Comparison of ENCODE assay signal across 8 cellular contexts in the genomic region with DNA sequence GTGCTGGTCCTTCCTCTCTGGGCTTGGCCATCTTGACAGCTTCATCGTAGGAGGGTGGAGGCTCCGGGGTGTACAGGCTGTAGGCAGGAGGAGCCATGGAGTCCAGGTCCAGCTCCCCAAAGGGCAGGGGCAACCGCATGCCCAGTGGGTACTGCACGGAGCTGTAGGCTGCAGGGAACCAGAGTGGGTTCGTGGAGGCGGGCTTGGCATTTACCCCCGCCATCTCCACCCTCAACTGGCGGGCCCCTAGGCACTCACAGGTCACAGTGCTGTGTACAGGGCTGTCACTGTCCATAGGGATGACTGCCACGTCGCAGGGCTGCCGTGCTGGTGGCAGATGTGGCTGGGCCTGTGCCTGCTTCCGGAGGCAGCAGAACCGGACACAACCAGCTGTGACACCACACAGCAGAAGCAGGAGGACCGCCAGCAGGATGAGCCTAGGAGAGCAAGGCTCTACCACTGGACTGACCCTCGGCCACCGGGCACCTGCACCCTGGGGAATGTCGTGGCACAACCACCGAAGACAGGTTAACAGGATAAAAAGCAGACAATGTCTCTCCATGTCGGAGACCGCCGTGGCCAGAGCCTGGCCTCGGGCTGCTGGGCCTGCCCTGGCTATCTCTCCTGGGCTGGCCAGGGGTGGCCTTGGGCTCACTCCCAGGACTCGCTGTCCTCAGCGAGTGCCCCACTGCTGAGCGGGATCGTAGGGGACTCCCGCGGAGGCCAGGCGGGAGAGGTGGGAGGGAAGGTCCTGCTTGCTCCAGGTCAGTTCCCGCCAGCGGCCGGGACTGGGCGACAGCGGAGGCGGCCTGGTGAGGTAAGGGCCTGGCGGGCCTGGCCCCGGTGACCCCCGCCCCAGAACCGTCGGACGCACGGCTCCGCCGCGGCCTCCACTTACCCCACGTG. TPM values are rescaled to one million over a fixed set of nuclear protein-coding genes. Genes with fewer than 3 reads are reported as not detected.
A peak's percentile ranks its signal among the peaks of the same experiment; 100 is the strongest.
DNase-seq lines count a peak whose midpoint lies in the region; ATAC-seq and TF ChIP-seq lines count a peak whose summit lies in the region.

No MANE protein-coding gene starts in this region.

- H3K9me3 Mint-ChIP-seq in dendritic cell treated with granulocyte-macrophage colony-stimulating factor and Interleukin-4, amounts not matched to agents 40 ng/mL and 50 ng/mL, for 4 days = no peaks in the 10 kb centered on the region
- H3K9me3 Mint-ChIP-seq in naive thymus-derived CD4-positive, alpha-beta T cell = no peaks in the 10 kb centered on the region

- no peaks in the 10 kb centered on the region for H3K36me3 ChIP-seq in ACC112 (ENCODE audit: insufficient read depth, low read length)
- no peaks in the 10 kb centered on the region for H3K36me3 ChIP-seq in naive thymus-derived CD4-positive, alpha-beta T cell (ENCODE audit: control insufficient read depth in 2 of 3, insufficient read depth in 3 of 3, low read length in 3 of 3)

- peaks cover 39% of the 10 kb centered on the region for H3K27me3 Mint-ChIP-seq in dendritic cell treated with granulocyte-macrophage colony-stimulating factor and Interleukin-4, amounts not matched to agents 40 ng/mL and 50 ng/mL, for 4 days
- peaks cover 0 to 5% (median 0%) of the 10 kb centered on the region in 5 donors for H3K27me3 Mint-ChIP-seq in naive thymus-derived CD4-positive, alpha-beta T cell

- peak overlapping the region; percentile 70 for H3K4me3 Mint-ChIP-seq in dendritic cell treated with granulocyte-macrophage colony-stimulating factor and Interleukin-4, amounts not matched to agents 40 ng/mL and 50 ng/mL, for 4 days
- H3K4me3 Mint-ChIP-seq in naive thymus-derived CD4-positive, alpha-beta T cell = peak overlapping the region in 9 of 10 donors; percentile 37 to 63 (median 49)

- H3K36me3 Mint-ChIP-seq in dendritic cell treated with granulocyte-macrophage colony-stimulating factor and Interleukin-4, amounts not matched to agents 40 ng/mL and 50 ng/mL, for 4 days (ENCODE audit: low read depth) = no peaks in the 10 kb centered on the region
- H3K36me3 Mint-ChIP-seq in naive thymus-derived CD4-positive, alpha-beta T cell = no peaks in the 10 kb centered on the region

- H3K27ac ChIP-seq in ACC112 (ENCODE audit: low read depth, low read length) = no peak overlapping the region
- no peak overlapping the region for H3K27ac ChIP-seq in naive thymus-derived CD4-positive, alpha-beta T cell (ENCODE audit: low read depth, low read length)

- peak overlapping the region; percentile 22 for H3K27ac Mint-ChIP-seq in dendritic cell treated with granulocyte-macrophage colony-stimulating factor and Interleukin-4, amounts not matched to agents 40 ng/mL and 50 ng/mL, for 4 days
- H3K27ac Mint-ChIP-seq in naive thymus-derived CD4-positive, alpha-beta T cell = no peak overlapping the region

- H3K9me3 ChIP-seq in naive thymus-derived CD4-positive, alpha-beta T cell (ENCODE audit: control insufficient read depth in 2 of 3, low read length in 3 of 3) = no peaks in the 10 kb centered on the region

- intact Hi-C loops in dendritic cell treated with granulocyte-macrophage colony-stimulating factor and Interleukin-4, amounts not matched to agents 40 ng/mL and 50 ng/mL, for 4 days (cut with micrococcal nuclease) = no loop called here
- intact Hi-C loops in naive thymus-derived CD4-positive, alpha-beta T cell (cut with micrococcal nuclease) = loop anchor here (5.0 to 10.0 kb wide), 3 partner anchors 384 to 667 kb away; a partner anchor contains a TSS

- ATAC-seq in naive thymus-derived CD4-positive, alpha-beta T cell = no peak
- no peak for ATAC-seq in HG03025 (IDR thresholded peaks at IDR 0.05; ENCODE audit: low FRiP score, unreplicated experiment)

- H2AFZ ChIP-seq in ACC112 (ENCODE audit: low read length, unreplicated experiment) = no peak overlapping the region

- H3K79me2 ChIP-seq in ACC112 (ENCODE audit: control insufficient read depth, insufficient read depth, low read length, unreplicated experiment) = no peaks in the 10 kb centered on the region

- POLR2A ChIA-PET in naive thymus-derived CD4-positive, alpha-beta T cell (lab: Charles Lee) = interaction anchor here (1.2 kb wide), 1 partner anchor 9 kb away, joined by 5 read pairs; no protein-coding TSS in a partner anchor

- peaks cover 6% of the 10 kb centered on the region; the same call in 1 of the 2 replicates for H3K27me3 ChIP-seq in ACC112 (ENCODE audit: insufficient read depth, low read length)
- no peaks in the 10 kb centered on the region for H3K27me3 ChIP-seq in naive thymus-derived CD4-positive, alpha-beta T cell (ENCODE audit: control insufficient read depth in 2 of 2, insufficient read depth in 2 of 2, low read length in 2 of 2)

- DNase-seq in naive thymus-derived CD4-positive, alpha-beta T cell = no peak
- DNase-seq in kidney glomerular epithelial cell (lab: John Stamatoyannopoulos, UW) (no peak), 8988T (no peak), NCI-H2196 treated with DMSO at 0.1 percent for 48 hours (lab: John Stamatoyannopoulos, UW; ENCODE audit: unreplicated experiment) (no peak)

- CTCF ChIA-PET in naive thymus-derived CD4-positive, alpha-beta T cell (lab: Charles Lee) = interaction anchor here (1.2 kb wide), 1 partner anchor 9 kb away, joined by 3 read pairs; no protein-coding TSS in a partner anchor

- peaks cover 16% of the 10 kb centered on the region for H3K4me1 Mint-ChIP-seq in dendritic cell treated with granulocyte-macrophage colony-stimulating factor and Interleukin-4, amounts not matched to agents 40 ng/mL and 50 ng/mL, for 4 days (ENCODE audit: low read depth)
- peaks cover 0 to 8% (median 0%) of the 10 kb centered on the region in 7 donors for H3K4me1 Mint-ChIP-seq in naive thymus-derived CD4-positive, alpha-beta T cell

- peaks cover 4% of the 10 kb centered on the region for H3K4me1 ChIP-seq in ACC112 (ENCODE audit: control insufficient read depth, insufficient read depth, low read length, unreplicated experiment)
- H3K4me1 ChIP-seq in naive thymus-derived CD4-positive, alpha-beta T cell (ENCODE audit: control insufficient read depth in 2 of 2, insufficient read depth in 2 of 2, low read length in 2 of 2) = peaks cover 7 to 16% of the 10 kb centered on the region in 2 donors

- no peak for TF ChIP-seq EP300 in Ishikawa (IDR thresholded peaks at IDR 0.05; ENCODE audit: borderline replicate concordance)

- peak overlapping the region; percentile 79 for H3K4me3 ChIP-seq in ACC112 (ENCODE audit: low read depth, low read length)
- peak overlapping the region; percentile 61 for H3K4me3 ChIP-seq in naive thymus-derived CD4-positive, alpha-beta T cell (ENCODE audit: low read length)

- no peak for TF ChIP-seq RAD21 in Ishikawa (IDR thresholded peaks at IDR 0.05; ENCODE audit: low read depth)

TF ChIP-seq in Ishikawa, 13 proteins besides CTCF, POLR2A, EP300 and RAD21:
- TF ChIP-seq NFIC (IDR thresholded peaks at IDR 0.05) = no peak
- TF ChIP-seq, protein P1, sequence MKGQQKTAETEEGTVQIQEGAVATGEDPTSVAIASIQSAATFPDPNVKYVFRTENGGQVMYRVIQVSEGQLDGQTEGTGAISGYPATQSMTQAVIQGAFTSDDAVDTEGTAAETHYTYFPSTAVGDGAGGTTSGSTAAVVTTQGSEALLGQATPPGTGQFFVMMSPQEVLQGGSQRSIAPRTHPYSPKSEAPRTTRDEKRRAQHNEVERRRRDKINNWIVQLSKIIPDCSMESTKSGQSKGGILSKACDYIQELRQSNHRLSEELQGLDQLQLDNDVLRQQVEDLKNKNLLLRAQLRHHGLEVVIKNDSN (IDR thresholded peaks at IDR 0.05) = peak; percentile 62; the same call in 1 of the 2 replicates
- TF ChIP-seq TAF1 (IDR thresholded peaks at IDR 0.05; ENCODE audit: low read depth) = no peak

RNA-seq across cellular contexts. Expression of a gene that starts 0.8 kb away (rescaled TPM):
- 1 to 10 TPM in 1 of 5 experiments, not detected in 4; 1.1 TPM for total RNA-seq in naive thymus-derived CD4-positive, alpha-beta T cell
- polyA plus RNA-seq in naive thymus-derived CD4-positive, alpha-beta T cell = under 1 TPM in 1 of 2 donors, not detected in 1; 0.45 TPM

RNA-seq across cellular contexts. Expression of a gene that starts 3.2 kb away (rescaled TPM):
- 1 to 10 TPM in 3 of 5 experiments, under 1 TPM in 1, not detected in 1; 0.94 to 2.5 (median 1.4) TPM for total RNA-seq in naive thymus-derived CD4-positive, alpha-beta T cell
- not detected for polyA plus RNA-seq in naive thymus-derived CD4-positive, alpha-beta T cell

RNA-seq across cellular contexts. Expression of a gene that starts 27.4 kb away (rescaled TPM):
- 100 to 1,000 TPM; 170 to 358 (median 246) TPM for total RNA-seq in naive thymus-derived CD4-positive, alpha-beta T cell
- polyA plus RNA-seq in naive thymus-derived CD4-positive, alpha-beta T cell = 10 to 100 TPM; 48.1 to 62.3 TPM
